Comparison of ENCODE assay signal across 8 cellular contexts in the genomic region with DNA sequence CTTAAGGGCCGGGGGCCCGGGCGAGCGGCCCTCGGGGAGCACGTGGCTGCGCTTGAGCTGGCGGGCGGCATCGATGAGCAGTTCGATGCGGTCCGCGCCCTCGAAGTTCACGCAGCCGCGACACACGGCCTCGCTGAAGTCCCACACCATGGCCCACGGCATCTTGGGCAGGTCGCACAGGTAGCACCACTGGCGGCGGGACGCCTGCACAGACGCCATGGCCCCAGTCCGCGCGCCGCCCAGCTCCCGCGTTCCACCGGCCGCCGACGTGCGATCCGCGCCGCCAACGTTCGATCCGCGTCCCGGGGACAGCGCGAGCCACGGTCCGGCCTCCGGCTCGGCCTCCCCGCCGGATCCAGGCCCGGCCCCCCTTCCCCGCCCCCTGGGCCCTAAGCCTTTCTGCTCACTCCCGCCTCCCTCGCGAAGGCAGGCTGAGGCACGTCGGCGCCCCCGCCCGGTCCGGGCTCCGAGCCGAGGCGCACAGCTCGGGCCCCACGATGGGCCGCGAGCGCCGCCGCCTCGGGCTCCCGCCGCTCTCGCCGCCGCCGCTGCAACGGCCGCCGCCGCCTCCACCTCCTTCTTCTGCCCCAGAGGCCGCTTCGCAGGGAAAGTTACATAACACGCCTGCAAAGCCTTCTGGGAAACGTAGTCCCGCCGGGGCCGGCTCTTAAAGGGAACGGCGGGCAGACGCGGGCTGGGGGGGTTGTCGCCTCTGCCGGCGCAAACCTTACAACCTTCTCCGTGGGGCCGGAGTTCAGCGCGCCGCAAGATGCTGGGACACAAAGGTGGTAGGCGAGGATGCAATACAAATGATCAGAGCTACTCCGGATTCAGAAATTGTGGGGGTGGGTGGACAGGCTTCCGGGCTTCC. TPM values are rescaled to one million over a fixed set of nuclear protein-coding genes. Genes with fewer than 3 reads are reported as not detected.
A peak's percentile ranks its signal among the peaks of the same experiment; 100 is the strongest.
DNase-seq lines count a peak whose midpoint lies in the region; ATAC-seq, FAIRE-seq and TF ChIP-seq lines count a peak whose summit lies in the region.

A gene with protein sequence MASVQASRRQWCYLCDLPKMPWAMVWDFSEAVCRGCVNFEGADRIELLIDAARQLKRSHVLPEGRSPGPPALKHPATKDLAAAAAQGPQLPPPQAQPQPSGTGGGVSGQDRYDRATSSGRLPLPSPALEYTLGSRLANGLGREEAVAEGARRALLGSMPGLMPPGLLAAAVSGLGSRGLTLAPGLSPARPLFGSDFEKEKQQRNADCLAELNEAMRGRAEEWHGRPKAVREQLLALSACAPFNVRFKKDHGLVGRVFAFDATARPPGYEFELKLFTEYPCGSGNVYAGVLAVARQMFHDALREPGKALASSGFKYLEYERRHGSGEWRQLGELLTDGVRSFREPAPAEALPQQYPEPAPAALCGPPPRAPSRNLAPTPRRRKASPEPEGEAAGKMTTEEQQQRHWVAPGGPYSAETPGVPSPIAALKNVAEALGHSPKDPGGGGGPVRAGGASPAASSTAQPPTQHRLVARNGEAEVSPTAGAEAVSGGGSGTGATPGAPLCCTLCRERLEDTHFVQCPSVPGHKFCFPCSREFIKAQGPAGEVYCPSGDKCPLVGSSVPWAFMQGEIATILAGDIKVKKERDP (minus strand): TSS at position 586 of the 871 bp plus-strand sequence. CDS start 367 bp downstream, at position 219.

- peak in 1 of 2 donors; percentile 11 for TF ChIP-seq CTCF in left lung (IDR thresholded peaks at IDR 0.05)

- FAIRE-seq in GM19239 (lab: Jason Lieb, UNC): no peak

- peak; percentile 77 to 83 for DNase-seq in AML-193 (lab: John Stamatoyannopoulos, UW)
- peak; percentile 89 for DNase-seq in GM19239 (ENCODE audit: insufficient read length, low spot score)
- DNase-seq in NCI-H748 treated with DMSO at 0.1 percent for 48 hours (lab: John Stamatoyannopoulos, UW): peak; percentile 94
- DNase-seq in activated CD4-positive, alpha-beta T cell treated with anti-CD3 and anti-CD28 coated beads, Interleukin-2, amount 50 U/mL, for 1 hour: peak; percentile 89
- peak; percentile 94 for DNase-seq in dedifferentiated amniotic fluid mesenchymal stem cell (ENCODE audit: extremely low spot score)
- DNase-seq in left lung: peak; percentile 93 to 97
- DNase-seq in stimulated activated CD4-positive, alpha-beta T cell treated with anti-CD3 and anti-CD28 coated beads, Interleukin-2, amount 100 ng/mL, for 24 hours: peak; percentile 87 to 89

- no peaks in the 10 kb centered on the region for H3K9me3 ChIP-seq in left lung

- intact Hi-C loops in left lung (cut with DNase I): no loop called here

- H3K4me1 ChIP-seq in left lung: peaks cover 31 to 40% of the 10 kb centered on the region in 2 donors

- ATAC-seq in HG03520 (IDR thresholded peaks at IDR 0.05; ENCODE audit: unreplicated experiment) (peak; percentile 34), left lung (peak; percentile 77)

- peak within 1 kb of the TSS; percentile 83 to 91 for H3K4me3 ChIP-seq in left lung

- H3K36me3 ChIP-seq in left lung: peaks cover 0 to 16% of the 10 kb centered on the region in 2 donors

- H3K27ac ChIP-seq in left lung: peak within 1 kb of the TSS; percentile 86 to 95

- H3K27me3 ChIP-seq in left lung: no peaks in the 10 kb centered on the region

RNA-seq across cellular contexts. Expression of the gene that starts here (rescaled TPM):
- total RNA-seq in left lung: 10 to 100 TPM; 18.0 to 20.3 TPM

Comparison
In these comparisons a context has a peak if more than half of its experiments do, and no peak if none do; other contexts are left out.
1. Peak in every context shown above with its lines: DNase-seq, ATAC-seq, H3K4me3 ChIP-seq and H3K27ac ChIP-seq.